ENCODE assay signal across 16 cellular contexts in genomic region chr9:23717505-23717904, GRCh38.
DNase-seq lines count a peak whose midpoint lies in the region; ATAC-seq and TF ChIP-seq lines count a peak whose summit lies in the region.
"Had no signal": no experiment of that assay in that cellular context is flagged by ENCODE, and none has a peak within 500 bp of the region (broad histone marks: within the 10 kb centered on the region; RNA-seq: fewer than 3 reads in every experiment).

No MANE protein-coding gene starts in this region.

- TF ChIP-seq POLR2A in breast epithelium (IDR thresholded peaks at IDR 0.05) = no peak

- ATAC-seq in WTC11 = no peak
- no peak for ATAC-seq in GM19397 (IDR thresholded peaks at IDR 0.05; ENCODE audit: unreplicated experiment)

- H3K27ac Mint-ChIP-seq in WTC11 = 0 out of 2 replicates have a peak overlapping the region, but pooled peaks have one; percentile 79
- H3K27ac Mint-ChIP-seq in nephron progenitor cell = no peak overlapping the region
- H3K27ac Mint-ChIP-seq: B cell, HFFc6 had no signal

- H3K36me3 Mint-ChIP-seq in WTC11 (no peaks in the 10 kb centered on the region), nephron progenitor cell (ENCODE audit: low read depth) (no peaks in the 10 kb centered on the region)

- H3K4me1 Mint-ChIP-seq in WTC11 (peaks cover 64% of the 10 kb centered on the region), nephron progenitor cell (peaks cover 29% of the 10 kb centered on the region)
- H3K4me1 Mint-ChIP-seq: B cell had no signal

- no peaks in the 10 kb centered on the region for H3K4me1 ChIP-seq in breast epithelium
- H3K4me1 ChIP-seq: Caco-2, SJCRH30 had no signal

- no peaks in the 10 kb centered on the region for H3K36me3 ChIP-seq in breast epithelium

- H3K9me3 Mint-ChIP-seq in WTC11 (no peaks in the 10 kb centered on the region), nephron progenitor cell (no peaks in the 10 kb centered on the region)

- CTCF ChIA-PET in WTC11 (lab: Charles Lee) = interaction anchor here (1.0 kb wide), 1 partner anchor 812 kb away, joined by 4 read pairs; no protein-coding TSS in a partner anchor

- no peaks in the 10 kb centered on the region for H3K9me3 ChIP-seq in breast epithelium
- H3K9me3 ChIP-seq: Caco-2, SJCRH30 had no signal

- TF ChIP-seq CTCF in WTC11 (IDR thresholded peaks at IDR 0.05) = no peak
- no peak for TF ChIP-seq CTCF in breast epithelium (IDR thresholded peaks at IDR 0.05)
- no peak for TF ChIP-seq CTCF in nephron progenitor cell (IDR thresholded peaks at IDR 0.05)

- DNase-seq in COLO668 (lab: John Stamatoyannopoulos, UW; ENCODE audit: unreplicated experiment) (peak; percentile 10), NCI-H1417 (lab: John Stamatoyannopoulos, UW) (peak in 2 of 3 experiments; percentile 39 to 84), NCI-H526 treated with DMSO at 0.1 percent for 48 hours (lab: John Stamatoyannopoulos, UW) (peak; percentile 10), WTC11 (ENCODE audit: low spot score) (no peak), breast epithelium (ENCODE audit: low spot score in 2 of 2) (no peak), nephron progenitor cell (no peak)
- DNase-seq: Caco-2, HFFc6, NCI-H1436, NCI-H226, NCI-H82, PC-9, SJCRH30 had no signal

- no peak overlapping the region for H3K27ac ChIP-seq in breast epithelium
- H3K27ac ChIP-seq: KMS-11, PC-9, SJCRH30 had no signal

- H3K4me3 Mint-ChIP-seq in WTC11 = no peak overlapping the region
- H3K4me3 Mint-ChIP-seq in nephron progenitor cell = no peak overlapping the region
- H3K4me3 Mint-ChIP-seq: B cell, HFFc6 had no signal

- POLR2A ChIA-PET in WTC11 (lab: Charles Lee) = no interaction called here

- no peaks in the 10 kb centered on the region for H3K27me3 ChIP-seq in breast epithelium
- H3K27me3 ChIP-seq: SJCRH30 had no signal

- no peak overlapping the region for H3K4me3 ChIP-seq in breast epithelium
- H3K4me3 ChIP-seq: PC-9, SJCRH30 had no signal

- intact Hi-C loops in breast epithelium (cut with DNase I; ENCODE audit: low total_unique reads) = no loop called here

- no peaks in the 10 kb centered on the region for H3K27me3 Mint-ChIP-seq in WTC11 (ENCODE audit: low read depth)
- peaks cover 5% of the 10 kb centered on the region for H3K27me3 Mint-ChIP-seq in nephron progenitor cell (ENCODE audit: low read depth, poor library complexity)
- H3K27me3 Mint-ChIP-seq: B cell had no signal

TF ChIP-seq in WTC11, 78 proteins besides CTCF, POLR2A, EP300 and RAD21:
- no peak for TF ChIP-seq NFE2L1 (CRISPR knock-in tag; IDR thresholded peaks at IDR 0.05)
- no peak for TF ChIP-seq USF1 (CRISPR knock-in tag; IDR thresholded peaks at IDR 0.05)
- no peak for TF ChIP-seq ATF2 (CRISPR knock-in tag; IDR thresholded peaks at IDR 0.05; ENCODE audit: borderline replicate concordance, low read depth)
- no peak for TF ChIP-seq ZSCAN18 (CRISPR knock-in tag; IDR thresholded peaks at IDR 0.05)
- TF ChIP-seq ZNF263 (CRISPR knock-in tag; IDR thresholded peaks at IDR 0.05; ENCODE audit: low read depth) = no peak
- TF ChIP-seq NFATC4 (CRISPR knock-in tag; IDR thresholded peaks at IDR 0.05) = no peak
- TF ChIP-seq ZNF219 (CRISPR knock-in tag; IDR thresholded peaks at IDR 0.05; ENCODE audit: borderline replicate concordance) = no peak
- TF ChIP-seq PRDM15 (CRISPR knock-in tag; IDR thresholded peaks at IDR 0.05) = no peak
- no peak for TF ChIP-seq IRF1 (CRISPR knock-in tag; IDR thresholded peaks at IDR 0.05)
- TF ChIP-seq ESRRA (CRISPR knock-in tag; IDR thresholded peaks at IDR 0.05; ENCODE audit: borderline replicate concordance) = no peak
- TF ChIP-seq ZNF121 (CRISPR knock-in tag; IDR thresholded peaks at IDR 0.05) = no peak
- TF ChIP-seq ZNF671 (CRISPR knock-in tag; IDR thresholded peaks at IDR 0.05) = no peak
- TF ChIP-seq NR3C1 (CRISPR knock-in tag; conservative IDR thresholded peaks at IDR 0.05; ENCODE audit: low read depth) = no peak

Comparison
In these comparisons a context has a peak if more than half of its experiments do, and no peak if none do; other contexts are left out.
1. DNase-seq: peak in COLO668 (single experiment), NCI-H1417 (2 of 3) and NCI-H526 treated with DMSO at 0.1 percent for 48 hours (single experiment); none in WTC11 (single experiment), breast epithelium (0 of 2) and nephron progenitor cell (single experiment).